ENCODE assay signal across 8 cellular contexts in the genomic region with DNA sequence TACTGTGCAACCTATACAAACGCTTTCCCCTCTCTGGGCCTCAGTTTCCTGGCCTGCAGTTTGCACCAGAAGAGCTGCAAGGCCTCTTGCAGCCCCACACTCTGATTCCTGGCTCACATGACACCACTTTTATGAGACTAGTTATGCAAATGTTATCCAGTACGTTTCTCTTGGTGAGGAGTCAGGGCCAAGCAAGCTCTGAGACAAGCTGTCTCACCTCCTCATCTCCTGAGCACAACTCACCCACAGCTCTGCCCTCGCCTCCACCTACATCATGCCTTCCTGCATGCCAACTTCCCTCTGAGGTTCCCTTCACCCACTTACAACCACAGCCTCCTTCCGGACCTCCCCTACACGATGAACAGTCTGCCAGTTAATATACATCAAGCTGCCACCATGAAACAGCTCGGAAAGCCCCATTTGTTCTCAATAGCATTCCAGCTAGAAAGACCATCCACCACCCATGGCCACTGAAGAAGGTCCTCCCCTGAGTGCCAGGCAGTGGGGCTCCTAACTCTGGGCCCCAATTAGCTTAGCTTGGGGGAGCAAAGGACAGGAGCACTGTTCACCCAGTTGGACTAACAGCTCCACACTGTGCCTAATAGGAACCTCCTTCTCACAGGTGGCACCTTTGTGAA. TPM values are rescaled to one million over a fixed set of nuclear protein-coding genes. Genes with fewer than 3 reads are reported as not detected.
DNase-seq lines count a peak whose midpoint lies in the region; ATAC-seq and TF ChIP-seq lines count a peak whose summit lies in the region.

No MANE protein-coding gene starts in this region.

- H3K36me3 Mint-ChIP-seq in chondrocyte (ENCODE audit: low read depth): no peaks in the 10 kb centered on the region

- H3K27ac Mint-ChIP-seq in chondrocyte (ENCODE audit: unreplicated experiment): no peak overlapping the region

- DNase-seq in KBM-7 (peak; percentile 26), activated T-cell treated with anti-CD3 and anti-CD28 coated beads for 1 hour (ENCODE audit: low read depth) (peak; percentile 37), chondrocyte (ENCODE audit: low spot score) (no peak), stomach (no peak)
- DNase-seq in stimulated activated CD4-positive, alpha-beta T cell treated with anti-CD3 and anti-CD28 coated beads, Interleukin-2, amount 100 ng/mL, for 24 hours: peak; percentile 60 to 65

- no peak overlapping the region for H3K27ac ChIP-seq in stomach

- no peaks in the 10 kb centered on the region for H3K36me3 ChIP-seq in stomach

- WGBS in stomach, 5 donors: 54 to 69% (median 60%) methylated on average over 6 of the region's 6 CpGs

- H3K27me3 Mint-ChIP-seq in chondrocyte (ENCODE audit: low read depth): peaks cover 54% of the 10 kb centered on the region

- peaks cover 4% of the 10 kb centered on the region for H3K9me3 Mint-ChIP-seq in chondrocyte (ENCODE audit: low read depth)

- H3K4me1 ChIP-seq in stomach: no peaks in the 10 kb centered on the region

- intact Hi-C loops in stomach (cut with DNase I; ENCODE audit: low total_unique reads): no loop called here

- in situ Hi-C loops in KBM-7 (cut with MboI; ENCODE audit: low pct_unique_long_range_greater_than_20kb, low sequenced_read_pairs): no loop called here

- TF ChIP-seq POLR2A in GM18526 (IDR thresholded peaks at IDR 0.05; ENCODE audit: extremely low read depth, insufficient read length) (peak; percentile 74), stomach (IDR thresholded peaks at IDR 0.05) (no peak)

- no peak overlapping the region for H3K4me3 ChIP-seq in stomach

- no peaks in the 10 kb centered on the region for H3K4me1 Mint-ChIP-seq in chondrocyte (ENCODE audit: low read depth)

- TF ChIP-seq CTCF in chondrocyte (IDR thresholded peaks at IDR 0.05) (no peak), stomach (IDR thresholded peaks at IDR 0.05) (no peak)

- peaks cover 0 to 17% (median 0%) of the 10 kb centered on the region in 3 donors for H3K27me3 ChIP-seq in stomach

- H3K9me3 ChIP-seq in stomach: peaks cover 0 to 5% (median 1%) of the 10 kb centered on the region in 4 donors

- TF ChIP-seq EP300 in stomach (IDR thresholded peaks at IDR 0.05): no peak

- no peak overlapping the region for H3K4me3 Mint-ChIP-seq in chondrocyte (ENCODE audit: unreplicated experiment)

- ATAC-seq in GM21526 (IDR thresholded peaks at IDR 0.05; ENCODE audit: low FRiP score, unreplicated experiment): no peak
- ATAC-seq in GM19395 (IDR thresholded peaks at IDR 0.05; ENCODE audit: unreplicated experiment): no peak

RNA-seq across cellular contexts. Expression of a gene that starts 25.0 kb away (rescaled TPM):
- total RNA-seq in chondrocyte (1.7 to 3.1 TPM (median 2.8 TPM) in 3 replicates), stomach (1 to 10 TPM in 3 of 5 donors, not detected in 2; 1.8 to 4.3 (median 2.8) TPM)
- 1 to 10 TPM; 5.0 to 6.6 (median 5.9) TPM for polyA plus RNA-seq in stomach

RNA-seq across cellular contexts. Expression of a gene that starts 48.0 kb away (rescaled TPM):
- 12.8 to 19.6 TPM (median 13.8 TPM) in 3 replicates for total RNA-seq in chondrocyte
- total RNA-seq in stomach: 10 to 100 TPM in 3 of 5 donors, 1 to 10 TPM in 2; 5.3 to 16.5 (median 10.4) TPM
- polyA plus RNA-seq in stomach: 1 to 10 TPM; 3.5 to 4.4 (median 4.0) TPM

RNA-seq across cellular contexts. Expression of a gene that starts 51.4 kb away (rescaled TPM):
- total RNA-seq in chondrocyte (63.6 to 91.1 TPM (median 67.6 TPM) in 3 replicates), stomach (10 to 100 TPM; 17.0 to 62.1 (median 31.6) TPM)
- polyA plus RNA-seq in stomach: 10 to 100 TPM; 17.7 to 33.9 (median 32.2) TPM

Comparison
In these comparisons a context has a peak if more than half of its experiments do, and no peak if none do; other contexts are left out.
1. DNase-seq: peak in KBM-7 (single experiment), activated T-cell treated with anti-CD3 and anti-CD28 coated beads for 1 hour (single experiment) and stimulated activated CD4-positive, alpha-beta T cell treated with anti-CD3 and anti-CD28 coated beads, Interleukin-2, amount 100 ng/mL, for 24 hours (2 of 2); none in chondrocyte (single experiment) and stomach (single experiment).